In the genomic region with DNA sequence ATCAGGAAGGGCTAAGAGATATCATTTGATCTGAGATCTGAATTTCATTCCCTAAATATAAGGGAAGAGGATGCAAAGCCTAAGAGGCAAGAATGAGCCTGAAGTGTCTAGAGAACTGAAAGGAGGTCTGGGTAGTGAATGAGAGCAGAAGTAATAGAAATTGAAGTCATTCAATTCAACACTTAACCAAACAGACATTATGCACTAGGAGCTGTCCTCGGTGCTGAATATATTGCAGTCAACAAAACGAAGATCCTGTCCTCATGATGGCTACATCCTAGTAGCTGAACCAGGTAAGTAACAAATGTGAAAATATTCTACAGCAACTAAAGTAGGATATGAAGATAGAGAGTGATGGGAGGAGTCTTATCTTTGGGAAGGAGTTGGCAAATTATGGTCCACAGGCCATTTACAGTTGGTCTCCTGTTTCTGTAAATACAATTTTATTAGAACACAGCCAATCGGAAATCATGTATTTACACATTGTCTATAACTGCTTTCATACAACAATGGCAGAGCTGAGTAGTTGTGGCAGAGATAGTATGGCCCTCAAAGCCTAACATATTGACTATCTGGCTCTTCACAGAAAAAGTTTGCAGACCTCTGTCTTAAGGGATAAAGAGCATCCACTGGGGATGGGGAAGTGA, we compare ENCODE assay signal across 11 cellular contexts.
DNase-seq lines count a peak whose midpoint lies in the region; ATAC-seq and TF ChIP-seq lines count a peak whose summit lies in the region.
"Had no signal": no experiment of that assay in that cellular context is flagged by ENCODE, and none has a peak within 500 bp of the region (broad histone marks: within the 10 kb centered on the region; RNA-seq: fewer than 3 reads in every experiment).

No MANE protein-coding gene starts in this region.

- intact Hi-C loops in Right ventricle myocardium superior (cut with DNase I): no loop called here

- no peak overlapping the region for H3K27ac Mint-ChIP-seq in T-cell

- H3K27ac ChIP-seq in cardiac muscle cell (no peak overlapping the region), SJCRH30 (no peak overlapping the region)

- no peaks in the 10 kb centered on the region for H3K4me1 Mint-ChIP-seq in T-cell

- DNase-seq in cardiac muscle cell (ENCODE audit: low read depth in 1 of 2, low spot score in 1 of 2) (peak; percentile 49 to 86), Right ventricle myocardium superior (no peak), SJCRH30 (peak; percentile 6 to 66), fibroblast of villous mesenchyme (ENCODE audit: low read depth) (peak; percentile 42), T-cell (no peak), hippocampal formation (lab: John Stamatoyannopoulos, UW) (no peak), KG1 (lab: John Stamatoyannopoulos, UW) (no peak)
- DNase-seq in effector CD4-positive, alpha-beta T cell: no peak
- DNase-seq: NCI-H1436 treated with DMSO at 0.1 percent for 48 hours had no signal

- ATAC-seq in Right ventricle myocardium superior (ENCODE audit: poor library complexity) (no peak), T-cell (replicated peaks in 1 of 4) (no peak)
- ATAC-seq: left colon had no signal

- H3K4me1 ChIP-seq in cardiac muscle cell (ENCODE audit: low read depth): no peaks in the 10 kb centered on the region
- H3K4me1 ChIP-seq in SJCRH30: no peaks in the 10 kb centered on the region
- H3K4me1 ChIP-seq: Caco-2 had no signal

- CTCF ChIA-PET in T-cell (lab: Charles Lee): no interaction called here

- no peaks in the 10 kb centered on the region for H3K36me3 Mint-ChIP-seq in T-cell

- no peak overlapping the region for H3K4me3 Mint-ChIP-seq in T-cell

- POLR2A ChIA-PET in T-cell (lab: Charles Lee): no interaction called here

- H3K27me3 ChIP-seq in cardiac muscle cell: no peaks in the 10 kb centered on the region
- no peaks in the 10 kb centered on the region for H3K27me3 ChIP-seq in SJCRH30

- H3K36me3 ChIP-seq in cardiac muscle cell (no peaks in the 10 kb centered on the region), SJCRH30 (no peaks in the 10 kb centered on the region)

- H3K27me3 Mint-ChIP-seq in T-cell: no peaks in the 10 kb centered on the region

- no peak for TF ChIP-seq CTCF in cardiac muscle cell (IDR thresholded peaks at IDR 0.05; ENCODE audit: low read depth, low read length)
- TF ChIP-seq CTCF in fibroblast of villous mesenchyme (IDR thresholded peaks at IDR 0.05; ENCODE audit: insufficient read depth, low read depth, low read length): no peak

- H3K9me3 ChIP-seq in cardiac muscle cell (ENCODE audit: low read depth): no peaks in the 10 kb centered on the region
- H3K9me3 ChIP-seq in SJCRH30 (replicated peaks): no peaks in the 10 kb centered on the region
- H3K9me3 ChIP-seq: Caco-2 had no signal

- H3K9me3 Mint-ChIP-seq in T-cell: peaks cover 10 to 23% (median 16%) of the 10 kb centered on the region in 3 donors

- H3K4me3 ChIP-seq in cardiac muscle cell (no peak overlapping the region), SJCRH30 (no peak overlapping the region), fibroblast of villous mesenchyme (ENCODE audit: low read depth, low read length) (no peak overlapping the region)

Comparison
In these comparisons a context has a peak if more than half of its experiments do, and no peak if none do; other contexts are left out.
1. DNase-seq: peak in cardiac muscle cell (2 of 2), SJCRH30 (2 of 2) and fibroblast of villous mesenchyme (single experiment); none in Right ventricle myocardium superior (single experiment), T-cell (0 of 34), hippocampal formation (0 of 2), KG1 (single experiment) and effector CD4-positive, alpha-beta T cell (single experiment).